In genomic region chr17:627051-627450, GRCh38 we compare ENCODE assay signal across 19 cellular contexts.
DNase-seq lines count a peak whose midpoint lies in the region; ATAC-seq and TF ChIP-seq lines count a peak whose summit lies in the region.
"Had no signal": no experiment of that assay in that cellular context is flagged by ENCODE, and none has a peak within 500 bp of the region (broad histone marks: within the 10 kb centered on the region; RNA-seq: fewer than 3 reads in every experiment).

No MANE protein-coding gene starts in this region.

- H3K9me3 ChIP-seq in IMR-90 (ENCODE audit: control insufficient read depth, insufficient read depth, low read length): no peaks in the 10 kb centered on the region
- H3K9me3 ChIP-seq in CD8-positive, alpha-beta memory T cell (ENCODE audit: low read length): no peaks in the 10 kb centered on the region
- H3K9me3 ChIP-seq in effector memory CD4-positive, alpha-beta T cell (ENCODE audit: control insufficient read depth, low read length): no peaks in the 10 kb centered on the region
- H3K9me3 ChIP-seq: BE2C, HAP-1, SJCRH30 had no signal

- H3K9me3 Mint-ChIP-seq in CD8-positive, alpha-beta memory T cell: no peaks in the 10 kb centered on the region

- H3K18ac ChIP-seq in IMR-90 (ENCODE audit: low read depth, low read length): no peak overlapping the region

- no peak overlapping the region for H3K56ac ChIP-seq in IMR-90 (ENCODE audit: extremely low read depth, insufficient read depth, low read length)

- no peak overlapping the region for H4K5ac ChIP-seq in IMR-90 (ENCODE audit: low read depth, low read length)

- H4K20me1 ChIP-seq in IMR-90 (ENCODE audit: insufficient read depth, low read length): no peaks in the 10 kb centered on the region; the same call in 1 of the 2 replicates

- H2AFZ ChIP-seq in IMR-90 (replicated peaks; ENCODE audit: low read length, poor library complexity): no peak overlapping the region

- peaks cover 0 to 91% (median 22%) of the 10 kb centered on the region in 3 donors for H3K36me3 Mint-ChIP-seq in CD8-positive, alpha-beta memory T cell

- H3K27ac Mint-ChIP-seq in CD8-positive, alpha-beta memory T cell: no peak overlapping the region

- DNase-seq in IMR-90 (no peak), cerebellar nuclear complex (lab: John Stamatoyannopoulos, UW) (peak; percentile 16 to 39), epithelial cell of proximal tubule (ENCODE audit: low read depth) (no peak), retinal pigment epithelial cell (ENCODE audit: low read depth) (no peak), DMS79 (lab: John Stamatoyannopoulos, UW) (no peak), GDM1 (lab: John Stamatoyannopoulos, UW) (no peak)
- no peak for DNase-seq in CD8-positive, alpha-beta memory T cell
- DNase-seq in effector memory CD4-positive, alpha-beta T cell: no peak
- DNase-seq: BE2C, KBM-7, NCI-H1105 treated with DMSO at 0.1 percent for 48 hours, NCI-H2081, NCI-H2171, NCI-H524 treated with DMSO at 0.1 percent for 48 hours, SJCRH30 had no signal

- H3K4me3 ChIP-seq in IMR-90 (ENCODE audit: insufficient read depth, low read depth, low read length) (no peak overlapping the region), epithelial cell of proximal tubule (ENCODE audit: low read depth, low read length) (no peak overlapping the region), retinal pigment epithelial cell (ENCODE audit: low read length) (no peak overlapping the region)
- no peak overlapping the region for H3K4me3 ChIP-seq in CD8-positive, alpha-beta memory T cell (ENCODE audit: low read length)
- no peak overlapping the region for H3K4me3 ChIP-seq in effector memory CD4-positive, alpha-beta T cell (ENCODE audit: insufficient read depth, low read depth, low read length, poor library complexity, severe bottlenecking)
- H3K4me3 ChIP-seq: GM12878, HAP-1, SJCRH30 had no signal

- no peak overlapping the region for H2BK15ac ChIP-seq in IMR-90 (ENCODE audit: low read depth, low read length)

- CTCF ChIA-PET in IMR-90 (lab: Yijun Ruan, JAX): no interaction called here
- CTCF ChIA-PET in CD8-positive, alpha-beta memory T cell (lab: Charles Lee): no interaction called here

- H2AK9ac ChIP-seq in IMR-90 (replicated peaks; ENCODE audit: low read depth, low read length, poor library complexity): peak overlapping the region; percentile 9

- H3K27me3 ChIP-seq in IMR-90 (ENCODE audit: control insufficient read depth, insufficient read depth, low read length): no peaks in the 10 kb centered on the region
- no peaks in the 10 kb centered on the region for H3K27me3 ChIP-seq in CD8-positive, alpha-beta memory T cell (ENCODE audit: insufficient read depth, low read length, poor library complexity, severe bottlenecking)
- H3K27me3 ChIP-seq in effector memory CD4-positive, alpha-beta T cell (replicated peaks; ENCODE audit: control insufficient read depth, insufficient read depth, low read length, poor library complexity, severe bottlenecking): no peaks in the 10 kb centered on the region
- H3K27me3 ChIP-seq: BE2C, SJCRH30 had no signal

- H3K4me1 Mint-ChIP-seq in CD8-positive, alpha-beta memory T cell: no peaks in the 10 kb centered on the region

- H2BK20ac ChIP-seq in IMR-90 (ENCODE audit: low read depth, low read length): no peak overlapping the region

- TF ChIP-seq CTCF in IMR-90 (conservative IDR thresholded peaks at IDR 0.05; ENCODE audit: low read depth, low read length) (no peak), epithelial cell of proximal tubule (conservative IDR thresholded peaks at IDR 0.05; ENCODE audit: low read depth, low read length) (peak; percentile 16), retinal pigment epithelial cell (conservative IDR thresholded peaks at IDR 0.05; ENCODE audit: low read depth, low read length) (peak; percentile 16)

- no peak overlapping the region for H2AK5ac ChIP-seq in IMR-90 (ENCODE audit: low read depth, low read length)

- in situ Hi-C loops in IMR-90 (cut with MboI; ENCODE audit: low sequenced_read_pairs): no loop called here

- H3K23ac ChIP-seq in IMR-90 (ENCODE audit: low read depth, low read length): no peak overlapping the region

- POLR2A ChIA-PET in IMR-90 (lab: Charles Lee; ENCODE audit: unreplicated experiment): no interaction called here
- POLR2A ChIA-PET in CD8-positive, alpha-beta memory T cell (lab: Charles Lee): no interaction called here

- no peaks in the 10 kb centered on the region for H3K27me3 Mint-ChIP-seq in CD8-positive, alpha-beta memory T cell

- peaks cover 5% of the 10 kb centered on the region; the same call in 1 of the 2 replicates for H3K9me1 ChIP-seq in IMR-90 (ENCODE audit: insufficient read depth, low read length)

- H4K8ac ChIP-seq in IMR-90 (ENCODE audit: low read depth in 2 of 2, low read length in 2 of 2): no peak overlapping the region

- no peak overlapping the region for H3K4me2 ChIP-seq in IMR-90 (ENCODE audit: low read depth, low read length)

- intact Hi-C loops in IMR-90 (cut with micrococcal nuclease): no loop called here

- H3K4ac ChIP-seq in IMR-90 (ENCODE audit: low read depth, low read length): no peak overlapping the region

- BruUV-seq in IMR-90 (replicated peaks; lab: Mats Ljungman, UMichigan): no TSS peak

- TF ChIP-seq RAD21 in IMR-90 (IDR thresholded peaks at IDR 0.05; ENCODE audit: low read length): no peak

- H3K4me3 Mint-ChIP-seq in CD8-positive, alpha-beta memory T cell: no peak overlapping the region

- no peak for ATAC-seq in IMR-90 (ENCODE audit: low read depth)
- ATAC-seq: GM12878, HepG2 had no signal

- no peaks in the 10 kb centered on the region; the same call in 1 of the 2 replicates for H3K4me1 ChIP-seq in IMR-90 (ENCODE audit: control insufficient read depth, insufficient read depth, low read length)
- no peaks in the 10 kb centered on the region for H3K4me1 ChIP-seq in CD8-positive, alpha-beta memory T cell (ENCODE audit: insufficient read depth, low read length)
- H3K4me1 ChIP-seq in effector memory CD4-positive, alpha-beta T cell (ENCODE audit: control insufficient read depth, insufficient read depth, low read length, poor library complexity, severe bottlenecking): no peaks in the 10 kb centered on the region
- H3K4me1 ChIP-seq: BE2C, HAP-1, SJCRH30 had no signal

- H3K9ac ChIP-seq in IMR-90 (ENCODE audit: low read depth, low read length): no peak overlapping the region

- dilution Hi-C loops in IMR-90 (cut with HindIII; ENCODE audit: low sequenced_read_pairs, unreplicated experiment): no loop called here

- H2BK120ac ChIP-seq in IMR-90 (ENCODE audit: low read depth, low read length): no peak overlapping the region

- no peak overlapping the region for H4K91ac ChIP-seq in IMR-90 (ENCODE audit: insufficient read depth, low read depth, low read length)

- H3K14ac ChIP-seq in IMR-90 (replicated peaks; ENCODE audit: low read depth, low read length): no peak overlapping the region

- no peak overlapping the region for H2BK5ac ChIP-seq in IMR-90 (ENCODE audit: low read depth, low read length, poor library complexity, severe bottlenecking)

- no peak for TF ChIP-seq POLR2A in IMR-90 (IDR thresholded peaks at IDR 0.05; ENCODE audit: low read depth, low read length)

- H3K36me3 ChIP-seq in IMR-90 (ENCODE audit: control insufficient read depth, insufficient read depth, low read length): peaks cover 27% of the 10 kb centered on the region
- peaks cover 30% of the 10 kb centered on the region for H3K36me3 ChIP-seq in CD8-positive, alpha-beta memory T cell (ENCODE audit: insufficient read depth, low read length)
- H3K36me3 ChIP-seq in effector memory CD4-positive, alpha-beta T cell (ENCODE audit: control insufficient read depth, insufficient read depth, low read length): peaks cover 42% of the 10 kb centered on the region
- H3K36me3 ChIP-seq: BE2C, SJCRH30 had no signal

- H3K79me1 ChIP-seq in IMR-90 (ENCODE audit: low read depth in 1 of 2, low read length in 2 of 2): 0 out of 4 replicates have a peak, but pooled peaks cover 0 to 5% of the 10 kb centered on the region in 2 experiments

- WGBS in IMR-90 (ENCODE audit: extremely low coverage in 2 of 2, insufficient read length in 1 of 2), 2 experiments: no CpG with 5 or more reads among the region's 8 CpGs

- no peak overlapping the region for H3K27ac ChIP-seq in IMR-90 (ENCODE audit: insufficient read depth, low read length)
- no peak overlapping the region for H3K27ac ChIP-seq in CD8-positive, alpha-beta memory T cell (ENCODE audit: low read depth, low read length)
- H3K27ac ChIP-seq in effector memory CD4-positive, alpha-beta T cell (ENCODE audit: insufficient read depth, low read length, poor library complexity, severe bottlenecking): no peak overlapping the region
- H3K27ac ChIP-seq: HL-60, SJCRH30 had no signal

TF ChIP-seq in IMR-90, 13 proteins besides CTCF, POLR2A, EP300 and RAD21 (continues in another document):
- TF ChIP-seq, protein P1, sequence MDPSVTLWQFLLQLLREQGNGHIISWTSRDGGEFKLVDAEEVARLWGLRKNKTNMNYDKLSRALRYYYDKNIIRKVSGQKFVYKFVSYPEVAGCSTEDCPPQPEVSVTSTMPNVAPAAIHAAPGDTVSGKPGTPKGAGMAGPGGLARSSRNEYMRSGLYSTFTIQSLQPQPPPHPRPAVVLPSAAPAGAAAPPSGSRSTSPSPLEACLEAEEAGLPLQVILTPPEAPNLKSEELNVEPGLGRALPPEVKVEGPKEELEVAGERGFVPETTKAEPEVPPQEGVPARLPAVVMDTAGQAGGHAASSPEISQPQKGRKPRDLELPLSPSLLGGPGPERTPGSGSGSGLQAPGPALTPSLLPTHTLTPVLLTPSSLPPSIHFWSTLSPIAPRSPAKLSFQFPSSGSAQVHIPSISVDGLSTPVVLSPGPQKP (IDR thresholded peaks at IDR 0.05; ENCODE audit: borderline replicate concordance, low read depth, low read length): no peak
- TF ChIP-seq BHLHE40 (IDR thresholded peaks at IDR 0.05; ENCODE audit: low read depth, low read length) (no peak), MAFK (IDR thresholded peaks at IDR 0.05; ENCODE audit: low read depth, low read length) (no peak), SMC3 (IDR thresholded peaks at IDR 0.05; ENCODE audit: low read depth, low read length) (no peak), CHD1 (IDR thresholded peaks at IDR 0.05; ENCODE audit: low read depth, low read length) (no peak), NFE2L2 (IDR thresholded peaks at IDR 0.05; ENCODE audit: low read depth, low read length) (no peak), RFX5 (IDR thresholded peaks at IDR 0.05; ENCODE audit: low read depth, low read length) (no peak), MXI1 (IDR thresholded peaks at IDR 0.05; ENCODE audit: borderline replicate concordance, low read depth, low read length) (no peak), FOS (IDR thresholded peaks at IDR 0.05; ENCODE audit: low read depth, low read length) (no peak), USF2 (IDR thresholded peaks at IDR 0.05; ENCODE audit: low read depth, low read length) (no peak), RCOR1 (IDR thresholded peaks at IDR 0.05; ENCODE audit: insufficient replicate concordance, low read length) (no peak)

Comparison
In these comparisons a context has a peak if more than half of its experiments do, and no peak if none do; other contexts are left out.
1. DNase-seq: peak in cerebellar nuclear complex (2 of 2); none in IMR-90 (single experiment), epithelial cell of proximal tubule (single experiment), retinal pigment epithelial cell (single experiment), DMS79 (single experiment), CD8-positive, alpha-beta memory T cell (0 of 5), effector memory CD4-positive, alpha-beta T cell (0 of 3) and GDM1 (single experiment).